ENCODE assay signal across 8 cellular contexts in genomic region chr19:47600246-47601179, GRCh38. TPM values are rescaled to one million over a fixed set of nuclear protein-coding genes. Genes with fewer than 3 reads are reported as not detected.
DNase-seq lines count a peak whose midpoint lies in the region; ATAC-seq and TF ChIP-seq lines count a peak whose summit lies in the region.

No MANE protein-coding gene starts in this region.

- H3F3A ChIP-seq in smooth muscle cell (ENCODE audit: low read depth): peaks cover 3% of the 10 kb centered on the region

- peak overlapping the region; percentile 37 for H3K9ac ChIP-seq in smooth muscle cell (ENCODE audit: low read depth)

- peaks cover 9% of the 10 kb centered on the region for H3K4me1 ChIP-seq in smooth muscle cell (ENCODE audit: low read depth)

- H3K27ac ChIP-seq in smooth muscle cell (ENCODE audit: low read depth): peak overlapping the region; percentile 71

- H3K4me2 ChIP-seq in smooth muscle cell: peak overlapping the region; percentile 88

- TF ChIP-seq CTCF in WI38 (IDR thresholded peaks at IDR 0.05; ENCODE audit: low read depth, low read length): no peak
- no peak for TF ChIP-seq CTCF in cardiac fibroblast (IDR thresholded peaks at IDR 0.05; ENCODE audit: low read depth, low read length)
- TF ChIP-seq CTCF in smooth muscle cell (IDR thresholded peaks at IDR 0.05; ENCODE audit: borderline replicate concordance, insufficient read depth, poor library complexity, severe bottlenecking): no peak

- H2AFZ ChIP-seq in smooth muscle cell (ENCODE audit: low read depth): peak overlapping the region; percentile 72

- H4K20me1 ChIP-seq in smooth muscle cell (ENCODE audit: low read depth): no peaks in the 10 kb centered on the region

- ATAC-seq in GM18909 (IDR thresholded peaks at IDR 0.05; ENCODE audit: poor library complexity, unreplicated experiment) (peak; percentile 93), HG03159 (IDR thresholded peaks at IDR 0.05; ENCODE audit: unreplicated experiment) (peak; percentile 91)

- H3K36me3 ChIP-seq in smooth muscle cell (ENCODE audit: low read depth): no peaks in the 10 kb centered on the region

- no peaks in the 10 kb centered on the region for H3K79me2 ChIP-seq in smooth muscle cell (ENCODE audit: low read depth)

- DNase-seq in AG08395 (ENCODE audit: low spot score): peak; percentile 99
- peak; percentile 98 for DNase-seq in NCI-H2227 (lab: John Stamatoyannopoulos, UW; ENCODE audit: unreplicated experiment)
- peak; percentile 99 for DNase-seq in cardiac fibroblast (ENCODE audit: low read depth in 2 of 2)
- peak; percentile 99 for DNase-seq in iPS-NIHi7 (ENCODE audit: extremely low spot score)
- DNase-seq in smooth muscle cell (lab: John Stamatoyannopoulos, UW; ENCODE audit: unreplicated experiment): peak; percentile 97

- H3K27me3 ChIP-seq in smooth muscle cell (ENCODE audit: low read depth): no peaks in the 10 kb centered on the region

- 7% methylated on average over 77 of the region's 77 CpGs for WGBS in smooth muscle cell (ENCODE audit: low lambda C conversion rate)

- H3K9me3 ChIP-seq in smooth muscle cell (replicated peaks; ENCODE audit: low read depth): no peaks in the 10 kb centered on the region

- H3K4me3 ChIP-seq in WI38 (ENCODE audit: low read depth, low read length) (peak overlapping the region; percentile 68), cardiac fibroblast (replicated peaks in 1 of 2; ENCODE audit: low read depth in 2 of 2, low read length in 2 of 2) (peak overlapping the region; percentile 51 to 60), smooth muscle cell (peak overlapping the region; percentile 59)

RNA-seq across cellular contexts. Expression of gene BICRA, which starts 8.4 kb away (rescaled TPM):
- 10.0 and 11.9 TPM in 2 replicates for total RNA-seq in smooth muscle cell
- polyA plus RNA-seq in smooth muscle cell: 3.6 and 5.5 TPM in 2 replicates

RNA-seq across cellular contexts. Expression of gene ZNF541, which starts 27.6 kb away (rescaled TPM):
- total RNA-seq in smooth muscle cell: not detected in 2 replicates
- not detected in 2 replicates for polyA plus RNA-seq in smooth muscle cell

Comparison
In these comparisons a context has a peak if more than half of its experiments do, and no peak if none do; other contexts are left out.
1. Peak in every context shown above with its lines: DNase-seq, ATAC-seq, H3K4me3 ChIP-seq and H3K27ac ChIP-seq.